ENCODE assay signal across 15 cellular contexts in the genomic region with DNA sequence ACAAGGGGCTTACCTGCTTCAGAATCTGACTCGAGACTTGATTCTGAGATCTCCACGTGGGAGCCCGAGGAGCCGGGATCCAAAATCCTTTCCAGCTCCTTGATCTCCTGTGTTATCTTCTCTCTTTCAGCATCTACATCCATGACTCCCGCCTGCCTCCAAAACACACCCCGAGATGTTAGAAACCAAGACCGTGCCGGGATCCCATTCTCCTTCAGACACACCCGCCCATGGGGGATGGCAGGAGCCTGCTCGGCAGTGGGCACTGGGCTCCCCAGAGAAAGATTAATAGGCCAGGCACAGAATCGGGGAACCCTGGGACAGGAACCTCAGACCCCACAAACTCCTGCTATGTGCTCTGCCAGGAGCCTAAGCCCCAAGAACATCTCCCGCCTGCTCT. TPM values are rescaled to one million over a fixed set of nuclear protein-coding genes. Genes with fewer than 3 reads are reported as not detected.
DNase-seq lines count a peak whose midpoint lies in the region; ATAC-seq and TF ChIP-seq lines count a peak whose summit lies in the region.
"Had no signal": no experiment of that assay in that cellular context is flagged by ENCODE, and none has a peak within 500 bp of the region (broad histone marks: within the 10 kb centered on the region; RNA-seq: fewer than 3 reads in every experiment).

No MANE protein-coding gene starts in this region.

- H3K36me3 Mint-ChIP-seq in HFFc6 (ENCODE audit: low read depth) (peaks cover 8% of the 10 kb centered on the region; the same call in 1 of the 2 replicates), mesothelial cell of epicardium (peaks cover 6% of the 10 kb centered on the region)
- H3K36me3 Mint-ChIP-seq in activated T-helper 17 cell treated with anti-CD3 and anti-CD28 coated beads, Interleukin-2, amount 50 U/mL, for 72 hours (ENCODE audit: low read depth): peaks cover 76% of the 10 kb centered on the region

- no peaks in the 10 kb centered on the region for H3K9me3 ChIP-seq in BLaER1
- H3K9me3 ChIP-seq in effector memory CD4-positive, alpha-beta T cell (ENCODE audit: control insufficient read depth, low read length): no peaks in the 10 kb centered on the region
- H3K9me3 ChIP-seq: thoracic aorta had no signal

- peaks cover 74% of the 10 kb centered on the region for H3K36me3 ChIP-seq in BLaER1
- H3K36me3 ChIP-seq in effector memory CD4-positive, alpha-beta T cell (ENCODE audit: control insufficient read depth, insufficient read depth, low read length): peaks cover 34% of the 10 kb centered on the region

- H3K27ac Mint-ChIP-seq in HFFc6 (no peak overlapping the region), mesothelial cell of epicardium (no peak overlapping the region)
- peak overlapping the region; percentile 91 for H3K27ac Mint-ChIP-seq in activated T-helper 17 cell treated with anti-CD3 and anti-CD28 coated beads, Interleukin-2, amount 50 U/mL, for 72 hours

- H3K27ac ChIP-seq in BLaER1: no peak overlapping the region
- H3K27ac ChIP-seq in effector memory CD4-positive, alpha-beta T cell (ENCODE audit: insufficient read depth, low read length, poor library complexity, severe bottlenecking): no peak overlapping the region
- H3K27ac ChIP-seq: thoracic aorta had no signal

- H3K4me1 Mint-ChIP-seq in HFFc6 (ENCODE audit: low read depth) (peaks cover 14% of the 10 kb centered on the region), mesothelial cell of epicardium (peaks cover 14% of the 10 kb centered on the region)
- peaks cover 11% of the 10 kb centered on the region for H3K4me1 Mint-ChIP-seq in activated T-helper 17 cell treated with anti-CD3 and anti-CD28 coated beads, Interleukin-2, amount 50 U/mL, for 72 hours

- H3K9me3 Mint-ChIP-seq in HFFc6: no peaks in the 10 kb centered on the region
- no peaks in the 10 kb centered on the region for H3K9me3 Mint-ChIP-seq in activated T-helper 17 cell treated with anti-CD3 and anti-CD28 coated beads, Interleukin-2, amount 50 U/mL, for 72 hours
- no peaks in the 10 kb centered on the region for H3K9me3 Mint-ChIP-seq in mesothelial cell of epicardium

- no peak for TF ChIP-seq CTCF in HFFc6 (IDR thresholded peaks at IDR 0.05)
- TF ChIP-seq CTCF in mesothelial cell of epicardium (IDR thresholded peaks at IDR 0.05; ENCODE audit: unreplicated experiment): no peak
- TF ChIP-seq CTCF in omental fat pad (IDR thresholded peaks at IDR 0.05): no peak

- no peaks in the 10 kb centered on the region for H3K27me3 ChIP-seq in BLaER1
- H3K27me3 ChIP-seq in effector memory CD4-positive, alpha-beta T cell (replicated peaks; ENCODE audit: control insufficient read depth, insufficient read depth, low read length, poor library complexity, severe bottlenecking): no peaks in the 10 kb centered on the region
- H3K27me3 ChIP-seq: dorsolateral prefrontal cortex had no signal

- H3K9ac ChIP-seq in BLaER1: peak overlapping the region; percentile 88

- H4K20me1 ChIP-seq in BLaER1: peaks cover 35% of the 10 kb centered on the region

- H3K4me3 ChIP-seq in BLaER1: peak overlapping the region; percentile 96; the same call in 1 of the 2 replicates
- no peak overlapping the region for H3K4me3 ChIP-seq in effector memory CD4-positive, alpha-beta T cell (ENCODE audit: insufficient read depth, low read depth, low read length, poor library complexity, severe bottlenecking)

- peak overlapping the region; percentile 93 for H3K4me2 ChIP-seq in BLaER1

- ATAC-seq in activated T-helper 17 cell treated with anti-CD3 and anti-CD28 coated beads, Interleukin-2, amount 50 U/mL, for 72 hours (replicated peaks): no peak
- ATAC-seq in HG02840 (IDR thresholded peaks at IDR 0.05; ENCODE audit: low FRiP score, unreplicated experiment) (no peak), HG02852 (IDR thresholded peaks at IDR 0.05; ENCODE audit: unreplicated experiment) (no peak), omental fat pad (ENCODE audit: low FRiP score) (no peak)

- DNase-seq in HFFc6 (no peak), mesothelial cell of epicardium (ENCODE audit: low spot score in 2 of 2, unreplicated experiment in 2 of 2) (no peak), omental fat pad (ENCODE audit: low spot score) (no peak)
- DNase-seq in effector memory CD4-positive, alpha-beta T cell: no peak
- DNase-seq: activated effector memory CD4-positive, alpha-beta T cell treated with Interleukin-2 at 50 U/mL for 16 hours; DMS 273 treated with DMSO at 0.1 percent for 48 hours; dorsolateral prefrontal cortex; hippocampal formation; NCI-H69; stimulated activated CD4-positive, alpha-beta T cell treated with anti-CD3 and anti-CD28 coated beads, Interleukin-1b, Interleukin-23, amount 100 ng/mL, for 48 hours had no signal

- H3K4me3 Mint-ChIP-seq in HFFc6 (peak overlapping the region; percentile 95), mesothelial cell of epicardium (peak overlapping the region; percentile 86)
- peak overlapping the region; percentile 88 for H3K4me3 Mint-ChIP-seq in activated T-helper 17 cell treated with anti-CD3 and anti-CD28 coated beads, Interleukin-2, amount 50 U/mL, for 72 hours

- H3K4me1 ChIP-seq in BLaER1: peaks cover 21% of the 10 kb centered on the region
- peaks cover 26% of the 10 kb centered on the region for H3K4me1 ChIP-seq in effector memory CD4-positive, alpha-beta T cell (ENCODE audit: control insufficient read depth, insufficient read depth, low read length, poor library complexity, severe bottlenecking)

- H3K27me3 Mint-ChIP-seq in HFFc6 (ENCODE audit: insufficient read depth): peaks cover 4% of the 10 kb centered on the region
- H3K27me3 Mint-ChIP-seq in activated T-helper 17 cell treated with anti-CD3 and anti-CD28 coated beads, Interleukin-2, amount 50 U/mL, for 72 hours: no peaks in the 10 kb centered on the region
- H3K27me3 Mint-ChIP-seq in mesothelial cell of epicardium (ENCODE audit: low read depth): no peaks in the 10 kb centered on the region

RNA-seq across cellular contexts. Expression of a gene that starts 1.7 kb away (rescaled TPM):
- 1 to 10 TPM; 6.2 to 9.4 (median 6.5) TPM for total RNA-seq in HFFc6 (2021; fragmentation: NEBNext Ultra II Directional; extraction: Animal tissue kit (Norgen Biotek cat#: 25700))
- 10 to 100 TPM; 16.3 to 21.9 TPM for total RNA-seq in activated T-helper 17 cell treated with anti-CD3 and anti-CD28 coated beads, Interleukin-2, amount 50 U/mL, for 72 hours
- 18.2 to 19.3 TPM (median 18.2 TPM) in 3 replicates for total RNA-seq in mesothelial cell of epicardium
- 10 to 100 TPM in 1 of 4 donors, 1 to 10 TPM in 3; 3.2 to 11.2 (median 5.8) TPM for total RNA-seq in omental fat pad

RNA-seq across cellular contexts. Expression of a gene that starts 12.1 kb away (rescaled TPM):
- 10 to 100 TPM; 40.8 to 55.1 (median 43.7) TPM for total RNA-seq in HFFc6 (2021; fragmentation: NEBNext Ultra II Directional; extraction: Animal tissue kit (Norgen Biotek cat#: 25700))
- 10 to 100 TPM; 56.3 to 81.0 TPM for total RNA-seq in activated T-helper 17 cell treated with anti-CD3 and anti-CD28 coated beads, Interleukin-2, amount 50 U/mL, for 72 hours
- total RNA-seq in mesothelial cell of epicardium (67.3 to 72.1 TPM (median 71.9 TPM) in 3 replicates), omental fat pad (10 to 100 TPM; 26.5 to 38.1 (median 33.5) TPM)

RNA-seq across cellular contexts. Expression of a gene that starts 12.2 kb away (rescaled TPM):
- 10 to 100 TPM; 69.1 to 81.0 (median 75.9) TPM for total RNA-seq in HFFc6 (2021; fragmentation: NEBNext Ultra II Directional; extraction: Animal tissue kit (Norgen Biotek cat#: 25700))
- total RNA-seq in activated T-helper 17 cell treated with anti-CD3 and anti-CD28 coated beads, Interleukin-2, amount 50 U/mL, for 72 hours: 100 to 1,000 TPM in 1 of 2 donors, 10 to 100 TPM in 1; 89.7 to 123 TPM
- total RNA-seq in mesothelial cell of epicardium: 72.2 to 74.6 TPM (median 72.7 TPM) in 3 replicates
- total RNA-seq in omental fat pad: 10 to 100 TPM; 29.2 to 64.4 (median 33.6) TPM

RNA-seq across cellular contexts. Expression of a gene that starts 24.8 kb away (rescaled TPM):
- total RNA-seq in HFFc6 (2021; fragmentation: NEBNext Ultra II Directional; extraction: Animal tissue kit (Norgen Biotek cat#: 25700)): 10 to 100 TPM in 2 of 6 experiments, 1 to 10 TPM in 4; 2.9 to 19.0 (median 3.2) TPM
- 1 to 10 TPM; 6.1 to 6.4 TPM for total RNA-seq in activated T-helper 17 cell treated with anti-CD3 and anti-CD28 coated beads, Interleukin-2, amount 50 U/mL, for 72 hours
- total RNA-seq in mesothelial cell of epicardium (3.6 to 4.9 TPM (median 4.0 TPM) in 3 replicates), omental fat pad (1 to 10 TPM; 2.5 to 6.9 (median 4.9) TPM)

RNA-seq across cellular contexts. Expression of a gene that starts 34.7 kb away (rescaled TPM):
- total RNA-seq in HFFc6 (2021; fragmentation: NEBNext Ultra II Directional; extraction: Animal tissue kit (Norgen Biotek cat#: 25700)): 10 to 100 TPM; 28.5 to 33.3 (median 30.4) TPM
- 10 to 100 TPM; 10.3 to 24.0 TPM for total RNA-seq in activated T-helper 17 cell treated with anti-CD3 and anti-CD28 coated beads, Interleukin-2, amount 50 U/mL, for 72 hours
- 11.8 to 14.7 TPM (median 13.0 TPM) in 3 replicates for total RNA-seq in mesothelial cell of epicardium
- total RNA-seq in omental fat pad: 10 to 100 TPM; 16.5 to 36.7 (median 19.8) TPM
